8 cellular contexts compared by ENCODE assay signal in genomic region chr20:45835230-45836224, GRCh38. TPM values are rescaled to one million over a fixed set of nuclear protein-coding genes. Genes with fewer than 3 reads are reported as not detected.
A peak's percentile ranks its signal among the peaks of the same experiment; 100 is the strongest.
DNase-seq lines count a peak whose midpoint lies in the region; ATAC-seq, FAIRE-seq and TF ChIP-seq lines count a peak whose summit lies in the region.

No MANE protein-coding gene starts in this region.

- H3K27me3 ChIP-seq in K562 (ENCODE audit: control insufficient read depth in 2 of 2, insufficient read depth in 2 of 2, low read length in 2 of 2) (no peaks in the 10 kb centered on the region), layer of hippocampus (ENCODE audit: control insufficient read depth, insufficient read depth, low read length) (no peaks in the 10 kb centered on the region)

- WGBS in K562 (ENCODE audit: insufficient coverage, low coverage, missing lambda C conversion rate), result 27% methylated on average over 10 of the region's 10 CpGs

- H3K27ac ChIP-seq in K562 (ENCODE audit: extremely low read depth, low read depth, low read length) (peak overlapping the region; percentile 25; the same call in 1 of the 3 replicates), layer of hippocampus (ENCODE audit: low read depth, low read length) (peak overlapping the region; percentile 92)

- TF ChIP-seq CTCF in K562 (IDR thresholded peaks at IDR 0.05 in 2 of 3, conservative IDR thresholded peaks at IDR 0.05 in 1 of 3; ENCODE audit: insufficient read depth in 2 of 3, low read depth in 1 of 3, low read length in 3 of 3), result no peak

- H3K9ac ChIP-seq in K562 (ENCODE audit: insufficient read depth in 1 of 2, low read depth in 2 of 2, low read length in 2 of 2), result 0 out of 4 replicates have a peak overlapping the region, but pooled peaks of 1 of the 2 experiments have one; percentile 2

- DNase-seq in A172 (ENCODE audit: low spot score) (peak; percentile 77), HS-27A (ENCODE audit: low read depth) (peak; percentile 79), K562 (ENCODE audit: extremely low read depth in 1 of 4, low spot score in 3 of 4) (peak; percentile 82 to 84 (median 84)), NCI-H1048 (lab: John Stamatoyannopoulos, UW) (no peak), NCI-H128 (lab: John Stamatoyannopoulos, UW; ENCODE audit: unreplicated experiment) (no peak)
- no peak for DNase-seq in activated effector memory CD4-positive, alpha-beta T cell treated with anti-CD3 and anti-CD28 coated beads, Interleukin-2, amount 50 U/mL, for 16 hours

- ATAC-seq in K562, result peak; percentile 77
- no peak for ATAC-seq in GM21447 (IDR thresholded peaks at IDR 0.05; ENCODE audit: unreplicated experiment)

- peak overlapping the region; percentile 60 for H3K4me2 ChIP-seq in K562 (ENCODE audit: insufficient read depth, low read length)

- no peak overlapping the region for H3K4me3 ChIP-seq in K562

- no peaks in the 10 kb centered on the region for H4K20me1 ChIP-seq in K562 (replicated peaks; ENCODE audit: control insufficient read depth, insufficient read depth, low read length)

- in situ Hi-C loops in K562 (cut with MboI), result no loop called here

- H3K36me3 ChIP-seq in K562 (ENCODE audit: control insufficient read depth, insufficient read depth, low read length), result no peaks in the 10 kb centered on the region

- CTCF ChIA-PET in K562 (lab: Yijun Ruan, JAX; ENCODE audit: low intra/inter-chr PET ratio), result no interaction called here

- no peak for TF ChIP-seq RAD21 in K562 (CRISPR knock-in tag; conservative IDR thresholded peaks at IDR 0.05 in 1 of 2, IDR thresholded peaks at IDR 0.05 in 1 of 2)

- intact Hi-C loops in K562 (cut with micrococcal nuclease), result loop anchor here (10.0 kb wide), 1 partner anchor 49 kb away; the partner anchor contains the start of genes SPATA25 and ZSWIM1

- H3K4me1 ChIP-seq in K562 (replicated peaks in 1 of 2; ENCODE audit: control insufficient read depth in 2 of 2, insufficient read depth in 2 of 2, low read length in 2 of 2), result peaks cover 32 to 36% of the 10 kb centered on the region in 2 experiments

- no peak overlapping the region for H2AFZ ChIP-seq in K562 (ENCODE audit: low read depth, low read length)

- TF ChIP-seq POLR2A in K562 (conservative IDR thresholded peaks at IDR 0.05), result no peak

- no peaks in the 10 kb centered on the region for H3K79me2 ChIP-seq in K562 (ENCODE audit: control insufficient read depth, insufficient read depth, low read length)

- BruUV-seq in K562 (replicated peaks; lab: Mats Ljungman, UMichigan), result no TSS peak

- peak; percentile 28; the same call in 1 of the 2 replicates for TF ChIP-seq EP300 in K562 (IDR thresholded peaks at IDR 0.05; ENCODE audit: low read length)

- no peaks in the 10 kb centered on the region for H3K9me1 ChIP-seq in K562 (ENCODE audit: control insufficient read depth, insufficient read depth, low read length)

- POLR2A ChIA-PET in K562 (lab: Yijun Ruan, JAX), result no interaction called here

- H3K9me3 ChIP-seq in K562 (replicated peaks; ENCODE audit: control insufficient read depth, insufficient read depth, low read depth, low read length), result no peaks in the 10 kb centered on the region

- FAIRE-seq in K562 (lab: Jason Lieb, UNC), result peak; percentile 76

RNA-seq across cellular contexts. Expression of gene SNX21, which starts 1.9 kb away (rescaled TPM):
- total RNA-seq in A172 (2014; rRNA removed; shearing (Covaris generic)), result 50.0 and 59.2 TPM in 2 replicates
- 1.0 and 1.1 TPM in 2 replicates for total RNA-seq in K562 (2011; cell fraction: chromatin; rRNA removed; ENCODE audit: low replicate concordance)
- total RNA-seq in K562 (2011; cell fraction: nucleolus; rRNA removed), result 0.92 and 1.0 TPM in 2 replicates
- 0.61 and 0.95 TPM in 2 replicates for total RNA-seq in K562 (2011; cell fraction: nucleoplasm; rRNA removed)
- 0.65 and 0.91 TPM in 2 replicates for total RNA-seq in K562 (2014; rRNA removed)
- total RNA-seq in K562 (2014; rRNA removed; fragmentation: Illumina TruSeq; extraction: Trizol), result 0.18 and 0.19 TPM in 2 replicates
- total RNA-seq in K562 (2015; rRNA removed; fragmentation: Illumina TruSeq; extraction: Trizol), result 0.57 and 0.69 TPM in 2 replicates
- 0.65 and 1.2 TPM in 2 replicates for total RNA-seq in K562 (2021)
- polyA plus RNA-seq in K562 (2011; rRNA removed), result 0.18 TPM in 2 replicates
- polyA plus RNA-seq in K562 (2011; cell fraction: cytosol; rRNA removed), result 0.49 and 1.7 TPM in 2 replicates
- polyA plus RNA-seq in K562 (2011; cell fraction: nucleus; rRNA removed), result 0.58 TPM in 2 replicates
- 0.83 and 2.7 TPM in 2 replicates for polyA plus RNA-seq in K562 (2012)
- 0.22 and 0.26 TPM in 2 replicates for polyA plus RNA-seq in K562 (2014; fragmentation: Illumina TruSeq; extraction: Trizol)
- polyA plus RNA-seq in K562 (2014; fragmentation: Nextera tagmentation; extraction: Ambion mirVana), result under 1 TPM; 0.10 to 0.42 TPM
- polyA plus RNA-seq in K562 (2014; rRNA removed), result 0.58 and 1.2 TPM in 2 replicates
- polyA minus RNA-seq in K562 (2011; rRNA and poly(A)+ RNA removed), result 0.06 and 0.07 TPM in 2 replicates
- 0.91 TPM in 1 of 2 replicates, not detected in the other for polyA minus RNA-seq in K562 (2011; cell fraction: cytosol; rRNA and poly(A)+ RNA removed)
- polyA minus RNA-seq in K562 (2011; cell fraction: nucleus; rRNA and poly(A)+ RNA removed), result 0.56 and 0.67 TPM in 2 replicates

RNA-seq across cellular contexts. Expression of gene TNNC2, which starts 8.4 kb away (rescaled TPM):
- not detected in 2 replicates for total RNA-seq in A172 (2014; rRNA removed; shearing (Covaris generic))
- total RNA-seq in K562 (2011; cell fraction: chromatin; rRNA removed; ENCODE audit: low replicate concordance), result not detected in 2 replicates
- not detected in 2 replicates for total RNA-seq in K562 (2011; cell fraction: nucleolus; rRNA removed)
- not detected in 2 replicates for total RNA-seq in K562 (2011; cell fraction: nucleoplasm; rRNA removed)
- total RNA-seq in K562 (2014; rRNA removed), result not detected in 2 replicates
- total RNA-seq in K562 (2014; rRNA removed; fragmentation: Illumina TruSeq; extraction: Trizol), result not detected in 2 replicates
- not detected in 2 replicates for total RNA-seq in K562 (2015; rRNA removed; fragmentation: Illumina TruSeq; extraction: Trizol)
- total RNA-seq in K562 (2021), result not detected in 2 replicates
- polyA plus RNA-seq in K562 (2011; rRNA removed), result not detected in 2 replicates
- not detected in 2 replicates for polyA plus RNA-seq in K562 (2011; cell fraction: cytosol; rRNA removed)
- 0.21 TPM in 1 of 2 replicates, not detected in the other for polyA plus RNA-seq in K562 (2011; cell fraction: nucleus; rRNA removed)
- 0.12 TPM in 1 of 2 replicates, not detected in the other for polyA plus RNA-seq in K562 (2012)
- polyA plus RNA-seq in K562 (2014; fragmentation: Illumina TruSeq; extraction: Trizol), result not detected in 2 replicates
- polyA plus RNA-seq in K562 (2014; fragmentation: Nextera tagmentation; extraction: Ambion mirVana), result not detected
- not detected in 2 replicates for polyA plus RNA-seq in K562 (2014; rRNA removed)
- not detected in 2 replicates for polyA minus RNA-seq in K562 (2011; rRNA and poly(A)+ RNA removed)
- not detected in 2 replicates for polyA minus RNA-seq in K562 (2011; cell fraction: cytosol; rRNA and poly(A)+ RNA removed)
- polyA minus RNA-seq in K562 (2011; cell fraction: nucleus; rRNA and poly(A)+ RNA removed), result not detected in 2 replicates

RNA-seq across cellular contexts. Expression of gene ACOT8, which starts 21.7 kb away (rescaled TPM):
- total RNA-seq in A172 (2014; rRNA removed; shearing (Covaris generic)), result 60.9 and 71.1 TPM in 2 replicates
- 26.4 and 48.0 TPM in 2 replicates for total RNA-seq in K562 (2011; cell fraction: chromatin; rRNA removed; ENCODE audit: low replicate concordance)
- 49.1 and 51.5 TPM in 2 replicates for total RNA-seq in K562 (2011; cell fraction: nucleolus; rRNA removed)
- total RNA-seq in K562 (2011; cell fraction: nucleoplasm; rRNA removed), result 48.7 and 49.7 TPM in 2 replicates
- total RNA-seq in K562 (2014; rRNA removed) (36.7 and 49.8 TPM in 2 replicates), K562 (2014; rRNA removed; fragmentation: Illumina TruSeq; extraction: Trizol) (11.9 and 13.0 TPM in 2 replicates), K562 (2015; rRNA removed; fragmentation: Illumina TruSeq; extraction: Trizol) (18.3 and 20.3 TPM in 2 replicates), K562 (2021) (24.5 and 28.5 TPM in 2 replicates)
- polyA plus RNA-seq in K562 (2011; rRNA removed) (34.9 and 48.0 TPM in 2 replicates), K562 (2014; fragmentation: Illumina TruSeq; extraction: Trizol) (20.7 and 25.8 TPM in 2 replicates), K562 (2014; fragmentation: Nextera tagmentation; extraction: Ambion mirVana) (10 to 100 TPM in 1 of 2 experiments, 1 to 10 TPM in 1; 8.2 to 14.9 TPM), K562 (2014; rRNA removed) (46.7 and 49.5 TPM in 2 replicates)
- 75.9 and 83.3 TPM in 2 replicates for polyA plus RNA-seq in K562 (2011; cell fraction: cytosol; rRNA removed)
- polyA plus RNA-seq in K562 (2011; cell fraction: nucleus; rRNA removed), result 61.2 and 65.3 TPM in 2 replicates
- polyA plus RNA-seq in K562 (2012), result 25.1 and 57.1 TPM in 2 replicates
- 16.0 and 16.3 TPM in 2 replicates for polyA minus RNA-seq in K562 (2011; rRNA and poly(A)+ RNA removed)
- polyA minus RNA-seq in K562 (2011; cell fraction: cytosol; rRNA and poly(A)+ RNA removed), result 17.0 and 19.4 TPM in 2 replicates
- polyA minus RNA-seq in K562 (2011; cell fraction: nucleus; rRNA and poly(A)+ RNA removed), result 22.6 and 28.4 TPM in 2 replicates

RNA-seq across cellular contexts. Expression of gene ZSWIM3, which starts 21.9 kb away (rescaled TPM):
- 4.2 and 4.8 TPM in 2 replicates for total RNA-seq in A172 (2014; rRNA removed; shearing (Covaris generic))
- total RNA-seq in K562 (2011; cell fraction: chromatin; rRNA removed; ENCODE audit: low replicate concordance), result 3.7 and 6.4 TPM in 2 replicates
- total RNA-seq in K562 (2011; cell fraction: nucleolus; rRNA removed), result 4.2 and 5.5 TPM in 2 replicates
- total RNA-seq in K562 (2011; cell fraction: nucleoplasm; rRNA removed), result 3.1 and 3.6 TPM in 2 replicates
- 2.4 and 2.7 TPM in 2 replicates for total RNA-seq in K562 (2014; rRNA removed)
- total RNA-seq in K562 (2014; rRNA removed; fragmentation: Illumina TruSeq; extraction: Trizol), result 2.6 and 2.8 TPM in 2 replicates
- total RNA-seq in K562 (2015; rRNA removed; fragmentation: Illumina TruSeq; extraction: Trizol), result 3.6 and 4.0 TPM in 2 replicates
- total RNA-seq in K562 (2021), result 2.5 and 2.9 TPM in 2 replicates
- 4.3 and 5.4 TPM in 2 replicates for polyA plus RNA-seq in K562 (2011; rRNA removed)
- polyA plus RNA-seq in K562 (2011; cell fraction: cytosol; rRNA removed), result 4.5 and 4.6 TPM in 2 replicates
- 3.4 and 3.6 TPM in 2 replicates for polyA plus RNA-seq in K562 (2011; cell fraction: nucleus; rRNA removed)
- polyA plus RNA-seq in K562 (2012), result 2.2 and 3.5 TPM in 2 replicates
- polyA plus RNA-seq in K562 (2014; fragmentation: Illumina TruSeq; extraction: Trizol), result 2.6 and 3.0 TPM in 2 replicates
- 1 to 10 TPM; 1.7 to 1.8 TPM for polyA plus RNA-seq in K562 (2014; fragmentation: Nextera tagmentation; extraction: Ambion mirVana)
- polyA plus RNA-seq in K562 (2014; rRNA removed), result 1.8 and 3.7 TPM in 2 replicates
- 7.4 and 7.9 TPM in 2 replicates for polyA minus RNA-seq in K562 (2011; rRNA and poly(A)+ RNA removed)
- 3.4 and 4.7 TPM in 2 replicates for polyA minus RNA-seq in K562 (2011; cell fraction: cytosol; rRNA and poly(A)+ RNA removed)
- polyA minus RNA-seq in K562 (2011; cell fraction: nucleus; rRNA and poly(A)+ RNA removed), result 0.81 and 3.1 TPM in 2 replicates

RNA-seq across cellular contexts. Expression of gene UBE2C, which starts 23.1 kb away (rescaled TPM):
- 206 and 210 TPM in 2 replicates for total RNA-seq in A172 (2014; rRNA removed; shearing (Covaris generic))
- total RNA-seq in K562 (2011; cell fraction: chromatin; rRNA removed; ENCODE audit: low replicate concordance), result 3.7 and 4.6 TPM in 2 replicates
- 1.8 and 3.4 TPM in 2 replicates for total RNA-seq in K562 (2011; cell fraction: nucleolus; rRNA removed)
- 1.8 and 3.6 TPM in 2 replicates for total RNA-seq in K562 (2011; cell fraction: nucleoplasm; rRNA removed)
- 0.41 and 0.68 TPM in 2 replicates for total RNA-seq in K562 (2014; rRNA removed)
- total RNA-seq in K562 (2014; rRNA removed; fragmentation: Illumina TruSeq; extraction: Trizol), result 0.48 and 0.69 TPM in 2 replicates
- total RNA-seq in K562 (2015; rRNA removed; fragmentation: Illumina TruSeq; extraction: Trizol), result 0.83 and 0.98 TPM in 2 replicates
- total RNA-seq in K562 (2021), result 1.5 and 1.7 TPM in 2 replicates
- polyA plus RNA-seq in K562 (2011; rRNA removed), result 1.4 and 1.7 TPM in 2 replicates
- 0.78 and 1.4 TPM in 2 replicates for polyA plus RNA-seq in K562 (2011; cell fraction: cytosol; rRNA removed)
- 3.6 and 6.6 TPM in 2 replicates for polyA plus RNA-seq in K562 (2011; cell fraction: nucleus; rRNA removed)
- 0.68 and 0.78 TPM in 2 replicates for polyA plus RNA-seq in K562 (2012)
- polyA plus RNA-seq in K562 (2014; fragmentation: Illumina TruSeq; extraction: Trizol), result 0.51 and 1.1 TPM in 2 replicates
- under 1 TPM; 0.52 to 0.63 TPM for polyA plus RNA-seq in K562 (2014; fragmentation: Nextera tagmentation; extraction: Ambion mirVana)
- polyA plus RNA-seq in K562 (2014; rRNA removed), result 1.5 and 1.6 TPM in 2 replicates
- polyA minus RNA-seq in K562 (2011; rRNA and poly(A)+ RNA removed), result not detected in 2 replicates
- 7.5 and 27.5 TPM in 2 replicates for polyA minus RNA-seq in K562 (2011; cell fraction: cytosol; rRNA and poly(A)+ RNA removed)
- polyA minus RNA-seq in K562 (2011; cell fraction: nucleus; rRNA and poly(A)+ RNA removed), result 1.9 and 5.8 TPM in 2 replicates

Comparison
In these comparisons a context has a peak if more than half of its experiments do, and no peak if none do; other contexts are left out.
1. DNase-seq: peak in A172 (single experiment), HS-27A (single experiment) and K562 (4 of 4); none in activated effector memory CD4-positive, alpha-beta T cell treated with anti-CD3 and anti-CD28 coated beads, Interleukin-2, amount 50 U/mL, for 16 hours (single experiment), NCI-H1048 (single experiment) and NCI-H128 (single experiment).
2. RNA of gene SNX21, which starts 1.9 kb away (total RNA-seq): 50.0 to 59.2 TPM in A172; 0.18 to 1.2 TPM in K562; every median in the first group is over 10 times any median in the second.